Comparison of ENCODE assay signal across 8 cellular contexts in the genomic region with DNA sequence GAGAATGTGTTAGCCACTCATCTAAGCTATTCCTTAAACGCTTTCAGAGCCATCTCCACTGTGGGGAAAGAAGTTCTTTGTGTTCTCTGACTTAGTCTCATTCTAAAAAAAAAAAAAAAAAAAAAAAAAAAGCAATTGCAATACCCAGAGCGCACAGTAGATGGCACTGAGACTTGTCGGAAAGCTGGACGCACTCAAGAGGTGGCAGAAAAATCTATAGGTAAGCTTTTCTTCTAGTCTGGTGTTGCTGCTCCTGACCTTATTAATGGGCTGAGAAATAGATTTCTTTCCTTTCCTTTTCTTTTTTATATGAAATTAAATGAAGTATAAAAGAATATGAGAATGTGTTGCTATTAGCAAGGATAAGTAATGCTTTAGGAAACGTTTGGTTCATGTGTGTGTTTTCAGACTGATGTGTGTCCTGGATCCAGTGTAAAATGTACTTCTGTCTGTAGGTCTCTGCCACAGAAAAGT. TPM values are rescaled to one million over a fixed set of nuclear protein-coding genes. Genes with fewer than 3 reads are reported as not detected.
A peak's percentile ranks its signal among the peaks of the same experiment; 100 is the strongest.
DNase-seq lines count a peak whose midpoint lies in the region; ATAC-seq, FAIRE-seq and TF ChIP-seq lines count a peak whose summit lies in the region.

No MANE protein-coding gene starts in this region.

- H3K4me1 ChIP-seq in endothelial cell of umbilical vein (ENCODE audit: control insufficient read depth, extremely low read depth, insufficient read depth, low read length) = no peaks in the 10 kb centered on the region
- peaks cover 20% of the 10 kb centered on the region for H3K4me1 ChIP-seq in effector memory CD4-positive, alpha-beta T cell (ENCODE audit: control insufficient read depth, insufficient read depth, low read length, poor library complexity, severe bottlenecking)

- CTCF ChIA-PET in endothelial cell of umbilical vein (lab: Charles Lee) = interaction anchor here (0.6 to 5.1 kb wide), 48 partner anchors 8 to 934 kb away, joined by 3 to 109 read pairs (median 4); a partner anchor contains a TSS

- H3K4me3 ChIP-seq in HL-60 (replicated peaks; ENCODE audit: insufficient read depth, low read length) (no peak overlapping the region), endothelial cell of umbilical vein (replicated peaks in 1 of 3; ENCODE audit: insufficient read depth in 1 of 3, low read depth in 1 of 3, low read length in 3 of 3) (no peak overlapping the region)
- no peak overlapping the region for H3K4me3 ChIP-seq in effector memory CD4-positive, alpha-beta T cell (ENCODE audit: insufficient read depth, low read depth, low read length, poor library complexity, severe bottlenecking)

- TF ChIP-seq CTCF in HL-60 (IDR thresholded peaks at IDR 0.05; ENCODE audit: insufficient read depth, low read length) = peak; percentile 48
- TF ChIP-seq CTCF in endothelial cell of umbilical vein (IDR thresholded peaks at IDR 0.05; ENCODE audit: extremely low read depth in 1 of 2, insufficient read depth in 1 of 2, low read depth in 1 of 2, low read length in 2 of 2) = peak; percentile 64 to 75
- TF ChIP-seq CTCF in nephron (IDR thresholded peaks at IDR 0.05; ENCODE audit: unreplicated experiment in 3 of 3) = peak; percentile 66 to 73 (median 71)

- H4K20me1 ChIP-seq in endothelial cell of umbilical vein (replicated peaks; ENCODE audit: control insufficient read depth, extremely low read depth, insufficient read depth, low read length) = no peaks in the 10 kb centered on the region

- H3K9me3 Mint-ChIP-seq in nephron = peaks cover 14% of the 10 kb centered on the region
- H3K9me3 Mint-ChIP-seq in stimulated activated naive B cell treated with anti-CD40 and anti-IgM and Interleukin-4, amounts not matched to agents 10 μg/mL and 1 μg/mL and 100 μg/mL, for 72 hours = peaks cover 3 to 4% of the 10 kb centered on the region in 2 donors

- H3K9me1 ChIP-seq in endothelial cell of umbilical vein (replicated peaks; ENCODE audit: control insufficient read depth, extremely low read depth, insufficient read depth, low read length) = no peaks in the 10 kb centered on the region

- no peaks in the 10 kb centered on the region for H3K36me3 Mint-ChIP-seq in nephron (ENCODE audit: low read depth)
- H3K36me3 Mint-ChIP-seq in stimulated activated naive B cell treated with anti-CD40 and anti-IgM and Interleukin-4, amounts not matched to agents 10 μg/mL and 1 μg/mL and 100 μg/mL, for 72 hours = no peaks in the 10 kb centered on the region

- no TSS peak for BruUV-seq in endothelial cell of umbilical vein (replicated peaks; lab: Mats Ljungman, UMichigan)

- H3K27me3 ChIP-seq in HL-60 (ENCODE audit: insufficient read depth, poor library complexity, severe bottlenecking) (peaks cover 22% of the 10 kb centered on the region), endothelial cell of umbilical vein (ENCODE audit: control insufficient read depth in 2 of 2, insufficient read depth in 2 of 2, low read length in 2 of 2) (peaks cover 45 to 68% of the 10 kb centered on the region in 2 experiments)
- H3K27me3 ChIP-seq in effector memory CD4-positive, alpha-beta T cell (replicated peaks; ENCODE audit: control insufficient read depth, insufficient read depth, low read length, poor library complexity, severe bottlenecking) = peaks cover 47% of the 10 kb centered on the region

- no peaks in the 10 kb centered on the region for H3K36me3 ChIP-seq in endothelial cell of umbilical vein (ENCODE audit: control insufficient read depth in 2 of 2, extremely low read depth in 1 of 2, insufficient read depth in 2 of 2, low read length in 2 of 2)
- no peaks in the 10 kb centered on the region for H3K36me3 ChIP-seq in effector memory CD4-positive, alpha-beta T cell (ENCODE audit: control insufficient read depth, insufficient read depth, low read length)

- peak; percentile 63 for DNase-seq in SIG-M5 treated with dmso at 0.1 percent for 504 hours (lab: John Stamatoyannopoulos, UW; ENCODE audit: unreplicated experiment)
- no peak for DNase-seq in SIG-M5 (lab: John Stamatoyannopoulos, UW)
- no peak for DNase-seq in HL-60 (ENCODE audit: low read depth in 1 of 2, low spot score in 1 of 2)
- peak; percentile 16 for DNase-seq in RCC 7860 (ENCODE audit: low spot score)
- DNase-seq in endothelial cell of umbilical vein (ENCODE audit: low read depth, low spot score) = peak; percentile 54
- no peak for DNase-seq in stimulated activated naive B cell treated with anti-CD40 and anti-IgM and Interleukin-4, amounts not matched to agents 10 μg/mL and 1 μg/mL and 100 μg/mL, for 72 hours
- no peak for DNase-seq in effector memory CD4-positive, alpha-beta T cell

- H3K27ac Mint-ChIP-seq in nephron = no peak overlapping the region
- H3K27ac Mint-ChIP-seq in stimulated activated naive B cell treated with anti-CD40 and anti-IgM and Interleukin-4, amounts not matched to agents 10 μg/mL and 1 μg/mL and 100 μg/mL, for 72 hours = no peak overlapping the region

- H3K9me3 ChIP-seq in endothelial cell of umbilical vein (replicated peaks; ENCODE audit: control insufficient read depth, insufficient read depth, low read length) = no peaks in the 10 kb centered on the region
- no peaks in the 10 kb centered on the region for H3K9me3 ChIP-seq in effector memory CD4-positive, alpha-beta T cell (ENCODE audit: control insufficient read depth, low read length)

- H3K4me1 Mint-ChIP-seq in nephron = peaks cover 14% of the 10 kb centered on the region
- H3K4me1 Mint-ChIP-seq in stimulated activated naive B cell treated with anti-CD40 and anti-IgM and Interleukin-4, amounts not matched to agents 10 μg/mL and 1 μg/mL and 100 μg/mL, for 72 hours = peaks cover 17 to 22% of the 10 kb centered on the region in 2 donors

- FAIRE-seq in RCC 7860 (lab: Jason Lieb, UNC) (peak; percentile 63), endothelial cell of umbilical vein (lab: Jason Lieb, UNC) (peak; percentile 77)

- intact Hi-C loops in endothelial cell of umbilical vein (cut with micrococcal nuclease) = loop anchor here (1.0 to 5.0 kb wide), 2 partner anchors 292 to 730 kb away; no protein-coding TSS in a partner anchor

- H3K79me2 ChIP-seq in endothelial cell of umbilical vein (ENCODE audit: control insufficient read depth, insufficient read depth, low read length) = no peaks in the 10 kb centered on the region

- dilution Hi-C loops in endothelial cell of umbilical vein (cut with MboI; ENCODE audit: extremely low pct_ligation_motif_present, low sequenced_read_pairs) = no loop called here

- no peak for TF ChIP-seq POLR2A in endothelial cell of umbilical vein (IDR thresholded peaks at IDR 0.05; ENCODE audit: low read depth, low read length)

- no peak overlapping the region for H3K9ac ChIP-seq in endothelial cell of umbilical vein (replicated peaks; ENCODE audit: extremely low read depth, insufficient read depth, low read length)

- H3K4me3 Mint-ChIP-seq in nephron = no peak overlapping the region
- H3K4me3 Mint-ChIP-seq in stimulated activated naive B cell treated with anti-CD40 and anti-IgM and Interleukin-4, amounts not matched to agents 10 μg/mL and 1 μg/mL and 100 μg/mL, for 72 hours = no peak overlapping the region

- no peak overlapping the region for H3K4me2 ChIP-seq in endothelial cell of umbilical vein (ENCODE audit: insufficient read depth, low read length)

- H2AFZ ChIP-seq in endothelial cell of umbilical vein (ENCODE audit: low read depth, low read length) = no peak overlapping the region

- H3K27ac ChIP-seq in HL-60 (replicated peaks) (no peak overlapping the region), endothelial cell of umbilical vein (ENCODE audit: insufficient read depth, low read depth, low read length) (no peak overlapping the region)
- H3K27ac ChIP-seq in effector memory CD4-positive, alpha-beta T cell (ENCODE audit: insufficient read depth, low read length, poor library complexity, severe bottlenecking) = no peak overlapping the region

- POLR2A ChIA-PET in endothelial cell of umbilical vein (lab: Charles Lee) = interaction anchor here (0.7 kb wide), 2 partner anchors 100 to 1476 kb away, joined by 4 to 6 read pairs; no protein-coding TSS in a partner anchor

- no peak for ATAC-seq in stimulated activated naive B cell treated with anti-CD40 and anti-IgM and Interleukin-4, amounts not matched to agents 10 μg/mL and 1 μg/mL and 100 μg/mL, for 72 hours (replicated peaks)

- peaks cover 47% of the 10 kb centered on the region for H3K27me3 Mint-ChIP-seq in nephron (ENCODE audit: low read depth)
- H3K27me3 Mint-ChIP-seq in stimulated activated naive B cell treated with anti-CD40 and anti-IgM and Interleukin-4, amounts not matched to agents 10 μg/mL and 1 μg/mL and 100 μg/mL, for 72 hours = peaks cover 43 to 47% of the 10 kb centered on the region in 2 donors

TF ChIP-seq in endothelial cell of umbilical vein, 7 proteins besides CTCF, POLR2A, EP300 and RAD21 (continues in another document):
- no peak for TF ChIP-seq FOS (IDR thresholded peaks at IDR 0.05; ENCODE audit: borderline replicate concordance, insufficient read depth, low read length)

RNA-seq across cellular contexts. Expression of a gene that starts 4.7 kb away (rescaled TPM):
- not detected in 2 replicates for total RNA-seq in endothelial cell of umbilical vein
- polyA plus RNA-seq in endothelial cell of umbilical vein = not detected in 2 replicates
- not detected in 2 replicates for polyA plus RNA-seq in endothelial cell of umbilical vein (2011; cell fraction: cytosol; rRNA removed)
- polyA plus RNA-seq in endothelial cell of umbilical vein (2011; cell fraction: nucleus; rRNA removed) = not detected in 2 replicates
- not detected in 2 replicates for polyA plus RNA-seq in endothelial cell of umbilical vein (2012)
- not detected in 2 replicates for polyA minus RNA-seq in endothelial cell of umbilical vein
- not detected for polyA minus RNA-seq in endothelial cell of umbilical vein (2011; cell fraction: cytosol; rRNA and poly(A)+ RNA removed)
- polyA minus RNA-seq in endothelial cell of umbilical vein (2011; cell fraction: nucleus; rRNA and poly(A)+ RNA removed) = not detected in 2 replicates

RNA-seq across cellular contexts. Expression of a gene that starts 34.7 kb away (rescaled TPM):
- total RNA-seq in endothelial cell of umbilical vein = not detected in 2 replicates
- polyA plus RNA-seq in endothelial cell of umbilical vein = not detected in 2 replicates
- polyA plus RNA-seq in endothelial cell of umbilical vein (2011; cell fraction: cytosol; rRNA removed) = not detected in 2 replicates
- not detected in 2 replicates for polyA plus RNA-seq in endothelial cell of umbilical vein (2011; cell fraction: nucleus; rRNA removed)
- polyA plus RNA-seq in endothelial cell of umbilical vein (2012) = not detected in 2 replicates
- not detected in 2 replicates for polyA minus RNA-seq in endothelial cell of umbilical vein
- not detected for polyA minus RNA-seq in endothelial cell of umbilical vein (2011; cell fraction: cytosol; rRNA and poly(A)+ RNA removed)
- not detected in 2 replicates for polyA minus RNA-seq in endothelial cell of umbilical vein (2011; cell fraction: nucleus; rRNA and poly(A)+ RNA removed)

RNA-seq across cellular contexts. Expression of a gene that starts 36.5 kb away (rescaled TPM):
- total RNA-seq in endothelial cell of umbilical vein = not detected in 2 replicates
- not detected in 2 replicates for polyA plus RNA-seq in endothelial cell of umbilical vein
- not detected in 2 replicates for polyA plus RNA-seq in endothelial cell of umbilical vein (2011; cell fraction: cytosol; rRNA removed)
- not detected in 2 replicates for polyA plus RNA-seq in endothelial cell of umbilical vein (2011; cell fraction: nucleus; rRNA removed)
- not detected in 2 replicates for polyA plus RNA-seq in endothelial cell of umbilical vein (2012)
- not detected in 2 replicates for polyA minus RNA-seq in endothelial cell of umbilical vein
- not detected for polyA minus RNA-seq in endothelial cell of umbilical vein (2011; cell fraction: cytosol; rRNA and poly(A)+ RNA removed)
- not detected in 2 replicates for polyA minus RNA-seq in endothelial cell of umbilical vein (2011; cell fraction: nucleus; rRNA and poly(A)+ RNA removed)

Comparison
In these comparisons a context has a peak if more than half of its experiments do, and no peak if none do; other contexts are left out.
1. DNase-seq: peak in SIG-M5 treated with dmso at 0.1 percent for 504 hours (single experiment), RCC 7860 (single experiment) and endothelial cell of umbilical vein (single experiment); none in SIG-M5 (single experiment), HL-60 (0 of 2), stimulated activated naive B cell treated with anti-CD40 and anti-IgM and Interleukin-4, amounts not matched to agents 10 μg/mL and 1 μg/mL and 100 μg/mL, for 72 hours (single experiment) and effector memory CD4-positive, alpha-beta T cell (0 of 3).
2. Peak in every context shown above with its lines, with median percentiles within 50 percentile points of each other: CTCF ChIP-seq.